Comparison of ENCODE assay signal across 27 cellular contexts in genomic region chr1:162150112-162150511, GRCh38.
"Had no signal": no experiment of that assay in that cellular context is flagged by ENCODE, and none has a peak within 500 bp of the region (broad histone marks: within the 10 kb centered on the region; RNA-seq: fewer than 3 reads in every experiment).

No MANE protein-coding gene starts in this region.

- H3K4me3 ChIP-seq: stomach, suprapubic skin, testis, thoracic aorta, thyroid gland, tibial artery, tibial nerve, transverse colon, upper lobe of left lung, upper lobe of right lung, uterus, vagina had no signal

- H3K4me1 ChIP-seq: suprapubic skin, thyroid gland, upper lobe of right lung, uterus, vagina had no signal

- H3K27me3 ChIP-seq: stomach, testis, thyroid gland, tibial artery, tibial nerve, transverse colon, upper lobe of left lung, upper lobe of right lung, uterus, vagina had no signal

- FAIRE-seq: urothelium cell line had no signal

- H3K27ac ChIP-seq: stomach, suprapubic skin, testis, thoracic aorta, thyroid gland, tibial artery, tibial nerve, transverse colon, upper lobe of left lung, upper lobe of right lung, uterus, vagina had no signal

- H3K9me3 ChIP-seq: stomach, suprapubic skin, testis, thoracic aorta, thyroid gland, tibial artery, tibial nerve, transverse colon, upper lobe of left lung, upper lobe of right lung, uterus, vagina had no signal

- ATAC-seq: stimulated activated effector memory CD8-positive, alpha-beta T cell treated with anti-CD3 and anti-CD28 coated beads, Interleukin-12 subunit alpha, Interleukin-12 subunit beta, amount 100 ng/mL, for 72 hours; stimulated activated memory B cell treated with anti-CD40 and anti-IgM and Interleukin-4, amounts not matched to agents 10 μg/mL and 1 μg/mL and 100 μg/mL, for 72 hours; stimulated activated naive B cell treated with anti-CD40 and anti-IgM and Interleukin-4, amounts not matched to agents 10 μg/mL and 1 μg/mL and 100 μg/mL, for 72 hours; stimulated activated naive CD8-positive, alpha-beta T cell treated with anti-CD3 and anti-CD28 coated beads, Interleukin-15, amount 100 ng/mL, for 72 hours; stimulated activated naive CD8-positive, alpha-beta T cell treated with anti-CD3 and anti-CD28 coated beads, Interleukin-15, Interleukin-2, amounts not matched to agents 100 U/mL and 50 U/mL, for 24 hours; upper lobe of right lung had no signal

- H3K36me3 ChIP-seq: stomach, suprapubic skin, thoracic aorta, thyroid gland, tibial artery, tibial nerve, transverse colon, upper lobe of left lung, upper lobe of right lung, uterus, vagina had no signal

- DNase-seq: stimulated activated CD4-positive, alpha-beta T cell treated with anti-CD3 and anti-CD28 coated beads, Interleukin-2, amount 100 ng/mL, for 48 hours; stimulated activated CD4-positive, alpha-beta T cell treated with anti-CD3 and anti-CD28 coated beads, Interleukin-4, amount 100 ng/mL, for 1 hour; stimulated activated CD4-positive, alpha-beta T cell treated with anti-CD3 and anti-CD28 coated beads, Interleukin-4, amount 100 ng/mL, for 24 hours; stimulated activated CD4-positive, alpha-beta T cell treated with anti-CD3 and anti-CD28 coated beads, Interleukin-4, amount 100 ng/mL, for 4 hours; stimulated activated CD8-positive, alpha-beta memory T cell treated with anti-CD3 and anti-CD28 coated beads, Interleukin-4, amount 100 ng/mL, for 48 hours; stimulated activated naive B cell treated with anti-CD40 and anti-IgM and Interleukin-4, amounts not matched to agents 10 μg/mL and 1 μg/mL and 100 μg/mL, for 72 hours; stimulated activated naive CD4-positive, alpha-beta T cell; stimulated activated naive CD4-positive, alpha-beta T cell treated with Interleukin-2 at 50 U/mL for 16 hours; stimulated activated naive CD8-positive, alpha-beta T cell treated with anti-CD3 and anti-CD28 coated beads, Interleukin-15, amount 100 ng/mL, for 72 hours; stimulated activated naive CD8-positive, alpha-beta T cell treated with anti-CD3 and anti-CD28 coated beads, Interleukin-15, Interleukin-2, amounts not matched to agents 100 U/mL and 50 U/mL, for 24 hours; stomach; substantia nigra; testis; thyroid gland; tibial artery; transverse colon; trophoblast cell; upper lobe of left lung; upper lobe of right lung; uterus had no signal
